In genomic region chr9:126030716-126031115, GRCh38 we compare ENCODE assay signal across 16 cellular contexts.
A peak's percentile ranks its signal among the peaks of the same experiment; 100 is the strongest.
DNase-seq lines count a peak whose midpoint lies in the region; ATAC-seq and TF ChIP-seq lines count a peak whose summit lies in the region.
"Had no signal": no experiment of that assay in that cellular context is flagged by ENCODE, and none has a peak within 500 bp of the region (broad histone marks: within the 10 kb centered on the region; RNA-seq: fewer than 3 reads in every experiment).

No MANE protein-coding gene starts in this region.

- POLR2A ChIA-PET in HEK293 (lab: Yijun Ruan, JAX): no interaction called here

- H3K36me3 Mint-ChIP-seq in GM23338 (ENCODE audit: low read depth) (no peaks in the 10 kb centered on the region), chondrocyte (ENCODE audit: low read depth) (no peaks in the 10 kb centered on the region)
- H3K36me3 Mint-ChIP-seq: CD4-positive, alpha-beta memory T cell had no signal

- ATAC-seq in GM23338 (no peak), GM18502 (IDR thresholded peaks at IDR 0.05; ENCODE audit: poor library complexity, unreplicated experiment) (no peak)

- no peaks in the 10 kb centered on the region for H3K9me3 ChIP-seq in HEK293 (ENCODE audit: control insufficient read depth, insufficient read depth, low read depth, low read length)
- H3K9me3 ChIP-seq in neuronal stem cell (replicated peaks in 1 of 2; ENCODE audit: control insufficient read depth in 2 of 2, insufficient read depth in 1 of 2, low read depth in 1 of 2, low read length in 2 of 2): peaks cover 0 to 2% of the 10 kb centered on the region in 2 donors

- H3K27me3 Mint-ChIP-seq in GM23338 (ENCODE audit: insufficient read depth, low read depth, poor library complexity) (peaks cover 5% of the 10 kb centered on the region), chondrocyte (ENCODE audit: low read depth) (peaks cover 23% of the 10 kb centered on the region)

- no peaks in the 10 kb centered on the region for H4K20me1 ChIP-seq in GM23338 (replicated peaks; ENCODE audit: insufficient read depth)

- no peak overlapping the region for H3K4me3 ChIP-seq in GM23338
- no peak overlapping the region for H3K4me3 ChIP-seq in HEK293 (ENCODE audit: low read depth, low read length)
- H3K4me3 ChIP-seq in neuronal stem cell (ENCODE audit: low read length in 2 of 2): no peak overlapping the region

- H2BK5ac ChIP-seq in neuronal stem cell (ENCODE audit: low read length): no peak overlapping the region

- H3K4me3 Mint-ChIP-seq in GM23338: no peak overlapping the region
- no peak overlapping the region for H3K4me3 Mint-ChIP-seq in chondrocyte (ENCODE audit: unreplicated experiment)
- H3K4me3 Mint-ChIP-seq: CD4-positive, alpha-beta memory T cell had no signal

- H2BK15ac ChIP-seq in neuronal stem cell (ENCODE audit: low read length): no peak overlapping the region

- no peak overlapping the region for H4K91ac ChIP-seq in neuronal stem cell (ENCODE audit: low read depth, low read length, poor library complexity)

- H3K27ac ChIP-seq in GM23338 (ENCODE audit: low read depth) (no peak overlapping the region), HEK293 (ENCODE audit: extremely low read depth, low read depth, low read length) (no peak overlapping the region), neuronal stem cell (replicated peaks; ENCODE audit: low read length) (no peak overlapping the region)

- H3K23ac ChIP-seq in neuronal stem cell (ENCODE audit: low read depth, low read length, poor library complexity): peak overlapping the region; percentile 48

- peak overlapping the region; percentile 55 for H4K8ac ChIP-seq in neuronal stem cell (ENCODE audit: low read depth, low read length)

- no peaks in the 10 kb centered on the region; the same call in 2 of the 3 replicates for H3K4me1 Mint-ChIP-seq in GM23338
- H3K4me1 Mint-ChIP-seq in chondrocyte (ENCODE audit: low read depth): no peaks in the 10 kb centered on the region

- CTCF ChIA-PET in HEK293 (lab: Yijun Ruan, JAX): no interaction called here

- no peaks in the 10 kb centered on the region for H3K79me1 ChIP-seq in neuronal stem cell (ENCODE audit: low read depth, low read length)

- DNase-seq in GM23338 (ENCODE audit: low spot score) (no peak), chondrocyte (ENCODE audit: low spot score) (peak; percentile 79), neuronal stem cell (ENCODE audit: low spot score) (no peak), SHP77 (lab: John Stamatoyannopoulos, UW) (no peak), NCI-H2227 treated with DMSO at 0.1 percent for 48 hours (lab: John Stamatoyannopoulos, UW) (no peak)
- DNase-seq: C1 segment of cervical spinal cord; Calu3; CD4-positive, alpha-beta memory T cell; COR-L47; DMS53; DMS79 treated with DMSO at 0.1 percent for 48 hours; GOT3; H7; HCEC 1CT had no signal

- H3K18ac ChIP-seq in neuronal stem cell (ENCODE audit: low read length): peak overlapping the region; percentile 7

- peak overlapping the region; percentile 13 for H3K4ac ChIP-seq in neuronal stem cell (ENCODE audit: low read length)

- no peak overlapping the region for H3K4me2 ChIP-seq in GM23338
- no peak overlapping the region for H3K4me2 ChIP-seq in neuronal stem cell (ENCODE audit: insufficient read depth, low read length, poor library complexity, severe bottlenecking)

- H3K27me3 ChIP-seq in GM23338 (ENCODE audit: insufficient read depth): no peaks in the 10 kb centered on the region
- H3K27me3 ChIP-seq in neuronal stem cell (ENCODE audit: control insufficient read depth in 3 of 3, insufficient read depth in 3 of 3, low read depth in 1 of 3, low read length in 3 of 3): no peaks in the 10 kb centered on the region

- H3K9ac ChIP-seq in neuronal stem cell (ENCODE audit: low read depth, low read length, poor library complexity): peak overlapping the region; percentile 56

- peak overlapping the region; percentile 77 for H3K14ac ChIP-seq in neuronal stem cell (ENCODE audit: low read length)

- H3F3A ChIP-seq in GM23338 (replicated peaks; ENCODE audit: low read depth): no peaks in the 10 kb centered on the region

- H3K36me3 ChIP-seq in GM23338 (ENCODE audit: insufficient read depth) (no peaks in the 10 kb centered on the region), HEK293 (ENCODE audit: control insufficient read depth in 2 of 2, insufficient read depth in 1 of 2, low read length in 2 of 2) (no peaks in the 10 kb centered on the region), neuronal stem cell (replicated peaks in 1 of 2; ENCODE audit: control insufficient read depth in 2 of 2, insufficient read depth in 2 of 2, low read length in 2 of 2) (no peaks in the 10 kb centered on the region)

- WGBS in neuronal stem cell (ENCODE audit: extremely low coverage in 2 of 2, insufficient read length in 2 of 2, insufficient replicate concordance in 1 of 2), 2 donors: no CpG with 5 or more reads among the region's 7 CpGs

- no peak overlapping the region for H2BK12ac ChIP-seq in neuronal stem cell (ENCODE audit: low read length)

- H2BK120ac ChIP-seq in neuronal stem cell (ENCODE audit: low read depth, low read length): no peak overlapping the region

- H3K4me1 ChIP-seq in GM23338 (ENCODE audit: insufficient read depth) (no peaks in the 10 kb centered on the region), HEK293 (ENCODE audit: control insufficient read depth, insufficient read depth, low read length) (no peaks in the 10 kb centered on the region), neuronal stem cell (ENCODE audit: control insufficient read depth in 2 of 2, insufficient read depth in 1 of 2, low read depth in 1 of 2, low read length in 2 of 2) (peaks cover 0 to 6% of the 10 kb centered on the region in 2 donors)

- H3K9me2 ChIP-seq in GM23338 (ENCODE audit: insufficient read depth): no peaks in the 10 kb centered on the region

- H3K27ac Mint-ChIP-seq in GM23338: no peak overlapping the region
- H3K27ac Mint-ChIP-seq in chondrocyte (ENCODE audit: unreplicated experiment): no peak overlapping the region
- H3K27ac Mint-ChIP-seq: CD4-positive, alpha-beta memory T cell had no signal

- H2AFZ ChIP-seq in GM23338 (0 out of 2 replicates have a peak overlapping the region, but pooled peaks have one; percentile 52), neuronal stem cell (ENCODE audit: low read length) (no peak overlapping the region)

- TF ChIP-seq CTCF in GM23338 (conservative IDR thresholded peaks at IDR 0.05; ENCODE audit: low read depth in 2 of 2) (no peak), HEK293 (tag by site-specific recombination; IDR thresholded peaks at IDR 0.05) (no peak), chondrocyte (IDR thresholded peaks at IDR 0.05) (no peak)

- H3K9me3 Mint-ChIP-seq in GM23338 (no peaks in the 10 kb centered on the region), chondrocyte (ENCODE audit: low read depth) (no peaks in the 10 kb centered on the region)

- H3K79me2 ChIP-seq in GM23338 (replicated peaks; ENCODE audit: insufficient read depth): no peaks in the 10 kb centered on the region

- peak overlapping the region; percentile 77 for H2AK5ac ChIP-seq in neuronal stem cell (ENCODE audit: low read depth, low read length)

TF ChIP-seq in GM23338, 12 proteins besides CTCF, POLR2A, EP300 and RAD21 (continues in another document):
- TF ChIP-seq STAT1 (IDR thresholded peaks at IDR 0.05; ENCODE audit: unreplicated experiment) (no peak), ZNF114 (CRISPR knock-in tag; IDR thresholded peaks at IDR 0.05) (no peak), CREB1 (CRISPR knock-in tag; IDR thresholded peaks at IDR 0.05; ENCODE audit: low read depth) (no peak), POLR2AphosphoS5 (IDR thresholded peaks at IDR 0.05; ENCODE audit: low read depth) (no peak), JUNB (IDR thresholded peaks at IDR 0.05; ENCODE audit: unreplicated experiment) (no peak)

TF ChIP-seq in HEK293, 187 proteins besides CTCF, POLR2A, EP300 and RAD21:
- TF ChIP-seq ZBTB49 (tag by site-specific recombination; IDR thresholded peaks at IDR 0.05; ENCODE audit: low read depth) (no peak), ZIC2 (tag by site-specific recombination; IDR thresholded peaks at IDR 0.05) (peak; percentile 58)
TF ChIP-seq in HEK293: peak in this region for 1.
